Comparison of ENCODE assay signal across 8 cellular contexts in genomic region chr3:107431298-107432012, GRCh38. TPM values are rescaled to one million over a fixed set of nuclear protein-coding genes. Genes with fewer than 3 reads are reported as not detected.
DNase-seq lines count a peak whose midpoint lies in the region; ATAC-seq, FAIRE-seq and TF ChIP-seq lines count a peak whose summit lies in the region.

No MANE protein-coding gene starts in this region.

- no peaks in the 10 kb centered on the region for H3K36me3 ChIP-seq in A673 (ENCODE audit: insufficient read depth, low read length, poor library complexity, severe bottlenecking)

- POLR2A ChIA-PET in A673 (lab: Charles Lee; ENCODE audit: low non-redundant PET) = interaction anchor here (0.6 kb wide), 1 partner anchor 406 kb away, joined by 3 read pairs; no protein-coding TSS in a partner anchor

- no peak for FAIRE-seq in GM18507 (lab: Jason Lieb, UNC)

- DNase-seq in A673 (ENCODE audit: low spot score) = peak; percentile 76
- peak; percentile 22 for DNase-seq in GM18507 (ENCODE audit: extremely low spot score, insufficient read length, low read depth)
- DNase-seq in NCI-H2171 treated with DMSO at 0.1 percent for 48 hours (lab: John Stamatoyannopoulos, UW) = peak; percentile 79
- peak; percentile 16 for DNase-seq in activated CD4-positive, alpha-beta T cell treated with anti-CD3 and anti-CD28 coated beads for 1 hour
- DNase-seq in kidney tubule cell (ENCODE audit: low spot score) = peak; percentile 81
- DNase-seq in stimulated activated CD4-positive, alpha-beta T cell treated with anti-CD3 and anti-CD28 coated beads, Interleukin-1b, Interleukin-23, amount 100 ng/mL, for 48 hours = peak; percentile 50

- no peaks in the 10 kb centered on the region for H3K27me3 ChIP-seq in A673 (replicated peaks; ENCODE audit: insufficient read depth, low read depth, low read length, poor library complexity)

- intact Hi-C loops in A673 (cut with micrococcal nuclease; ENCODE audit: unreplicated experiment) = loop anchor here (5.0 kb wide), 1 partner anchor 91 kb away; the partner anchor contains the start of gene BBX

- no peak for TF ChIP-seq CTCF in A673 (conservative IDR thresholded peaks at IDR 0.05; ENCODE audit: low read depth, low read length)

- no TSS peak for BruUV-seq in A673 (replicated peaks; lab: Mats Ljungman, UMichigan)

- no peaks in the 10 kb centered on the region for H3K9me3 ChIP-seq in A673 (ENCODE audit: low read depth, low read length, poor library complexity, severe bottlenecking)

- peak overlapping the region; percentile 77 for H3K27ac ChIP-seq in A673 (ENCODE audit: low read depth, low read length, poor library complexity, severe bottlenecking)
- H3K27ac ChIP-seq in cingulate gyrus (ENCODE audit: low read depth, low read length) = peak overlapping the region; percentile 98

- peak overlapping the region; percentile 59 for H3K4me3 ChIP-seq in A673 (ENCODE audit: low read depth, low read length, poor library complexity, severe bottlenecking)

- peak; percentile 54 for ATAC-seq in HG02884 (IDR thresholded peaks at IDR 0.05; ENCODE audit: unreplicated experiment)

- H3K4me1 ChIP-seq in A673 (ENCODE audit: insufficient read depth, low read length, poor library complexity, severe bottlenecking) = peaks cover 17% of the 10 kb centered on the region

- CTCF ChIA-PET in A673 (lab: Charles Lee) = interaction anchor here (0.6 to 1.4 kb wide), 3 partner anchors 36 to 289 kb away, joined by 3 to 5 read pairs (median 4); no protein-coding TSS in a partner anchor

RNA-seq across cellular contexts. Expression of gene CCDC54, which starts 54.2 kb away (rescaled TPM):
- total RNA-seq in A673 (2021) = not detected in 2 replicates

Comparison
In these comparisons a context has a peak if more than half of its experiments do, and no peak if none do; other contexts are left out.
1. Peak in every context shown above with its lines: DNase-seq, ATAC-seq, H3K4me3 ChIP-seq and H3K27ac ChIP-seq.
2. DNase-seq: peak in every context shown above with its lines; median percentile 81 in kidney tubule cell; 79 in NCI-H2171 treated with DMSO at 0.1 percent for 48 hours; 76 in A673; 50 in stimulated activated CD4-positive, alpha-beta T cell treated with anti-CD3 and anti-CD28 coated beads, Interleukin-1b, Interleukin-23, amount 100 ng/mL, for 48 hours; 22 in GM18507; 16 in activated CD4-positive, alpha-beta T cell treated with anti-CD3 and anti-CD28 coated beads for 1 hour.